ENCODE assay signal across 24 cellular contexts in the genomic region with DNA sequence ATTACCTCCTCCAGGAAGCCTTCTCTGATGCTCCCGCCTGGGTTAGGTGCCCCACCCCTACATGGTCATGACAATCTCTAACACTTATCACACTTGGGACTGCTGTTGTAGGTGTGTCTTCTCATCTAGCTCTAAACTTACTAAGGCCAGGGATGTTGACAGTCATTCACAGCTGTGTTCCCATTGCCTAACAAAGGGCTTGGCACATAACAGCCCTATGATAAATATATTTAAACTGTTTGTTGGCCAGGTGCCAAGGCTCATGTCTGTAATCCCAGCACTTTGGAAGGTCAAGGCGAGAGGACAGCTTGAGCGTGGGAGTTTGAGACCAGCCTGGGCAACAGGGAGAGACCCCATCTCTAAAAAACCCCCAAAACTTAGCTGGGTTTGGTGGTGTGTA.
"Had no signal": no experiment of that assay in that cellular context is flagged by ENCODE, and none has a peak within 500 bp of the region (broad histone marks: within the 10 kb centered on the region; RNA-seq: fewer than 3 reads in every experiment).

No MANE protein-coding gene starts in this region.

- H3K9me3 Mint-ChIP-seq: dendritic cell treated with granulocyte-macrophage colony-stimulating factor and Interleukin-4, amounts not matched to agents 40 ng/mL and 50 ng/mL, for 4 days had no signal

- DNase-seq: activated CD4-positive, alpha-beta memory T cell treated with anti-CD3 and anti-CD28 coated beads, Interleukin-2, amount 10 ng/mL, durations not matched to agents 7 days and 5 days; activated CD4-positive, alpha-beta T cell treated with anti-CD3 and anti-CD28 coated beads for 48 hours; activated gamma-delta T cell; aorta; caudate nucleus; effector CD4-positive, alpha-beta T cell; erythroblast; foreskin fibroblast; immature natural killer cell; left lung; naive thymus-derived CD8-positive, alpha-beta T cell; retina; stimulated activated CD4-positive, alpha-beta T cell treated with anti-CD3 and anti-CD28 coated beads, Interleukin-12 subunit alpha, Interleukin-12 subunit beta, amount 100 ng/mL, for 4 hours; stimulated activated CD4-positive, alpha-beta T cell treated with anti-CD3 and anti-CD28 coated beads, Interleukin-4, amount 100 ng/mL, for 4 hours; substantia nigra; thyroid gland had no signal

- H3K9me3 ChIP-seq: thyroid gland had no signal

- FAIRE-seq: endometrium had no signal

- H3K4me1 ChIP-seq: left lung, thyroid gland had no signal

- H3K27ac Mint-ChIP-seq: activated CD4-positive, alpha-beta memory T cell treated with anti-CD3 and anti-CD28 coated beads, Interleukin-2, amount 10 ng/mL, durations not matched to agents 7 days and 5 days; activated naive CD4-positive, alpha-beta T cell treated with anti-CD3 and anti-CD28 coated beads, Interleukin-2, amount 50 U/mL, for 24 hours; activated T-helper 1 cell treated with anti-CD3 and anti-CD28 coated beads, Interleukin-12 subunit alpha, Interleukin-12 subunit beta, Interleukin-2, Interleukin-4 antibody, amounts not matched to agents 30 ng/mL and 10 ng/mL and 1 ng/mL, durations not matched to agents 14 hours and 24 hours and 36 hours; brain; dendritic cell treated with granulocyte-macrophage colony-stimulating factor and Interleukin-4, amounts not matched to agents 40 ng/mL and 50 ng/mL, for 4 days; immature natural killer cell; naive thymus-derived CD8-positive, alpha-beta T cell; progenitor cell of endocrine pancreas; stimulated activated naive CD8-positive, alpha-beta T cell treated with anti-CD3 and anti-CD28 coated beads, Interleukin-15, Interleukin-2, amounts not matched to agents 100 ng/mL and 50 ng/mL, for 24 hours had no signal

- H3K36me3 Mint-ChIP-seq: activated naive CD4-positive, alpha-beta T cell treated with anti-CD3 and anti-CD28 coated beads, Interleukin-2, amount 50 U/mL, for 24 hours; brain had no signal

- H3K4me3 Mint-ChIP-seq: activated CD4-positive, alpha-beta memory T cell treated with anti-CD3 and anti-CD28 coated beads, Interleukin-2, amount 10 ng/mL, durations not matched to agents 7 days and 5 days; activated naive CD4-positive, alpha-beta T cell treated with anti-CD3 and anti-CD28 coated beads, Interleukin-2, amount 50 U/mL, for 24 hours; activated T-helper 1 cell treated with anti-CD3 and anti-CD28 coated beads, Interleukin-12 subunit alpha, Interleukin-12 subunit beta, Interleukin-2, Interleukin-4 antibody, amounts not matched to agents 30 ng/mL and 10 ng/mL and 1 ng/mL, durations not matched to agents 14 hours and 24 hours and 36 hours; brain; dendritic cell treated with granulocyte-macrophage colony-stimulating factor and Interleukin-4, amounts not matched to agents 40 ng/mL and 50 ng/mL, for 4 days; immature natural killer cell; naive thymus-derived CD8-positive, alpha-beta T cell; stimulated activated naive CD8-positive, alpha-beta T cell treated with anti-CD3 and anti-CD28 coated beads, Interleukin-15, Interleukin-2, amounts not matched to agents 100 ng/mL and 50 ng/mL, for 24 hours had no signal

- ATAC-seq: left lung; naive thymus-derived CD8-positive, alpha-beta T cell had no signal

- H3K4me3 ChIP-seq: left lung, lung, thyroid gland had no signal

- H3K27me3 Mint-ChIP-seq: dendritic cell treated with granulocyte-macrophage colony-stimulating factor and Interleukin-4, amounts not matched to agents 40 ng/mL and 50 ng/mL, for 4 days; progenitor cell of endocrine pancreas had no signal

- H3K4me1 Mint-ChIP-seq: activated CD4-positive, alpha-beta memory T cell treated with anti-CD3 and anti-CD28 coated beads, Interleukin-2, amount 10 ng/mL, durations not matched to agents 7 days and 5 days; activated naive CD4-positive, alpha-beta T cell treated with anti-CD3 and anti-CD28 coated beads, Interleukin-2, amount 50 U/mL, for 24 hours; brain; immature natural killer cell; naive thymus-derived CD8-positive, alpha-beta T cell had no signal

- H3K36me3 ChIP-seq: left lung, thyroid gland had no signal

- H3K27me3 ChIP-seq: left lung, thyroid gland had no signal

- H3K27ac ChIP-seq: left lung, thyroid gland had no signal
